In the genomic region with DNA sequence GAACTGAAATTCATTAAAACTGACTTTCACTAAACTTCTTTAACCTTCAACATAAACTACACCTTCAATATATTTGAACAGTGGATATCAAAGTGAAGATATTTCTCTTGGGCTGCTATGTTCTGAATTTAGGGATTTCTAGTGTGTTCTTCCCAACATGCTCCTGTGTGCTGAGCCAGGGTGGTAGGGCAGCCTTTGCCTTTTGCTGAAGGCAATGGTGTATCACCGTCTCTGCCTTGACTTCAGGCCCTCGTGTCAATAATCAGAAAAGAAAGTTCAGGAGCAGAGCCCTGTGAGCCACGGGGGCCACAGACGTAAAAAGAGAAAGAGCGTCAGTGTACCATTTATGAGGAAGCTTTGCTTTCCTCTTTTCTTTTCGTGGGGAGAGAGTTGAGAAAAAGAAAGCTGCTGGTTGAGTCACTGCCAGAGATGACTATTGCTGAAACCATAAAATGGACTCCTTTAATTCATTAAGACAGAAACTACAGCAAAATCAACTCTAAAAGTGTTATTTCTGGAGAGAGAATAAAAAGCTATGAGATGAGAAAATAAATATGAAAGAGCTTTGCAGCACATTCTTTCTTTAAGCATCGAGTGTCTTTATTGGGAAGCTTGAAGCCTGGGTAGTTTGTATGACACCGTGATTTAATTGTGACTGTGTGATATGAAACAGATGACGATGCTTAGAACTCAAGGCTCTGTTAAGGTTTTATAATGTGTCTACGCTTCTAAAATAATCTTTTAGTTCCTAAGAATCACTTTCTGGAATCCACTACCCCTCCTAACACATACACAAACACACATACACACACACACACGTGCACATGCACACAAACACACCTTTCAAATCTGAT, we compare ENCODE assay signal across 1 cellular context.
TF ChIP-seq lines count a peak whose summit lies in the region.

No MANE protein-coding gene starts in this region.

TF ChIP-seq in GM23338, 12 proteins besides CTCF, POLR2A, EP300 and RAD21 (continued from another document):
- TF ChIP-seq, protein P1, sequence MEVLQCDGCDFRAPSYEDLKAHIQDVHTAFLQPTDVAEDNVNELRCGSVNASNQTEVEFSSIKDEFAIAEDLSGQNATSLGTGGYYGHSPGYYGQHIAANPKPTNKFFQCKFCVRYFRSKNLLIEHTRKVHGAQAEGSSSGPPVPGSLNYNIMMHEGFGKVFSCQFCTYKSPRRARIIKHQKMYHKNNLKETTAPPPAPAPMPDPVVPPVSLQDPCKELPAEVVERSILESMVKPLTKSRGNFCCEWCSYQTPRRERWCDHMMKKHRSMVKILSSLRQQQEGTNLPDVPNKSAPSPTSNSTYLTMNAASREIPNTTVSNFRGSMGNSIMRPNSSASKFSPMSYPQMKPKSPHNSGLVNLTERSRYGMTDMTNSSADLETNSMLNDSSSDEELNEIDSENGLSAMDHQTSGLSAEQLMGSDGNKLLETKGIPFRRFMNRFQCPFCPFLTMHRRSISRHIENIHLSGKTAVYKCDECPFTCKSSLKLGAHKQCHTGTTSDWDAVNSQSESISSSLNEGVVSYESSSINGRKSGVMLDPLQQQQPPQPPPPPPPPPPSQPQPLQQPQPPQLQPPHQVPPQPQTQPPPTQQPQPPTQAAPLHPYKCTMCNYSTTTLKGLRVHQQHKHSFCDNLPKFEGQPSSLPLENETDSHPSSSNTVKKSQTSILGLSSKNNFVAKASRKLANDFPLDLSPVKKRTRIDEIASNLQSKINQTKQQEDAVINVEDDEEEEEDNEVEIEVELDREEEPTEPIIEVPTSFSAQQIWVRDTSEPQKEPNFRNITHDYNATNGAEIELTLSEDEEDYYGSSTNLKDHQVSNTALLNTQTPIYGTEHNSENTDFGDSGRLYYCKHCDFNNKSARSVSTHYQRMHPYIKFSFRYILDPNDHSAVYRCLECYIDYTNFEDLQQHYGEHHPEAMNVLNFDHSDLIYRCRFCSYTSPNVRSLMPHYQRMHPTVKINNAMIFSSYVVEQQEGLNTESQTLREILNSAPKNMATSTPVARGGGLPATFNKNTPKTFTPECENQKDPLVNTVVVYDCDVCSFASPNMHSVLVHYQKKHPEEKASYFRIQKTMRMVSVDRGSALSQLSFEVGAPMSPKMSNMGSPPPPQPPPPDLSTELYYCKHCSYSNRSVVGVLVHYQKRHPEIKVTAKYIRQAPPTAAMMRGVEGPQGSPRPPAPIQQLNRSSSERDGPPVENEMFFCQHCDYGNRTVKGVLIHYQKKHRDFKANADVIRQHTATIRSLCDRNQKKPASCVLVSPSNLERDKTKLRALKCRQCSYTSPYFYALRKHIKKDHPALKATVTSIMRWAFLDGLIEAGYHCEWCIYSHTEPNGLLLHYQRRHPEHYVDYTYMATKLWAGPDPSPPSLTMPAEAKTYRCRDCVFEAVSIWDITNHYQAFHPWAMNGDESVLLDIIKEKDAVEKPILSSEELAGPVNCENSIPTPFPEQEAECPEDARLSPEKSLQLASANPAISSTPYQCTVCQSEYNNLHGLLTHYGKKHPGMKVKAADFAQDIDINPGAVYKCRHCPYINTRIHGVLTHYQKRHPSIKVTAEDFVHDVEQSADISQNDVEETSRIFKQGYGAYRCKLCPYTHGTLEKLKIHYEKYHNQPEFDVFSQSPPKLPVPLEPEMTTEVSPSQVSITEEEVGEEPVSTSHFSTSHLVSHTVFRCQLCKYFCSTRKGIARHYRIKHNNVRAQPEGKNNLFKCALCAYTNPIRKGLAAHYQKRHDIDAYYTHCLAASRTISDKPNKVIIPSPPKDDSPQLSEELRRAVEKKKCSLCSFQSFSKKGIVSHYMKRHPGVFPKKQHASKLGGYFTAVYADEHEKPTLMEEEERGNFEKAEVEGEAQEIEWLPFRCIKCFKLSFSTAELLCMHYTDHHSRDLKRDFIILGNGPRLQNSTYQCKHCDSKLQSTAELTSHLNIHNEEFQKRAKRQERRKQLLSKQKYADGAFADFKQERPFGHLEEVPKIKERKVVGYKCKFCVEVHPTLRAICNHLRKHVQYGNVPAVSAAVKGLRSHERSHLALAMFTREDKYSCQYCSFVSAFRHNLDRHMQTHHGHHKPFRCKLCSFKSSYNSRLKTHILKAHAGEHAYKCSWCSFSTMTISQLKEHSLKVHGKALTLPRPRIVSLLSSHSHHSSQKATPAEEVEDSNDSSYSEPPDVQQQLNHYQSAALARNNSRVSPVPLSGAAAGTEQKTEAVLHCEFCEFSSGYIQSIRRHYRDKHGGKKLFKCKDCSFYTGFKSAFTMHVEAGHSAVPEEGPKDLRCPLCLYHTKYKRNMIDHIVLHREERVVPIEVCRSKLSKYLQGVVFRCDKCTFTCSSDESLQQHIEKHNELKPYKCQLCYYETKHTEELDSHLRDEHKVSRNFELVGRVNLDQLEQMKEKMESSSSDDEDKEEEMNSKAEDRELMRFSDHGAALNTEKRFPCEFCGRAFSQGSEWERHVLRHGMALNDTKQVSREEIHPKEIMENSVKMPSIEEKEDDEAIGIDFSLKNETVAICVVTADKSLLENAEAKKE (CRISPR knock-in tag; IDR thresholded peaks at IDR 0.05): no peak
TF ChIP-seq in GM23338: peak in this region for 0.
